ENCODE assay signal across 8 cellular contexts in the genomic region with DNA sequence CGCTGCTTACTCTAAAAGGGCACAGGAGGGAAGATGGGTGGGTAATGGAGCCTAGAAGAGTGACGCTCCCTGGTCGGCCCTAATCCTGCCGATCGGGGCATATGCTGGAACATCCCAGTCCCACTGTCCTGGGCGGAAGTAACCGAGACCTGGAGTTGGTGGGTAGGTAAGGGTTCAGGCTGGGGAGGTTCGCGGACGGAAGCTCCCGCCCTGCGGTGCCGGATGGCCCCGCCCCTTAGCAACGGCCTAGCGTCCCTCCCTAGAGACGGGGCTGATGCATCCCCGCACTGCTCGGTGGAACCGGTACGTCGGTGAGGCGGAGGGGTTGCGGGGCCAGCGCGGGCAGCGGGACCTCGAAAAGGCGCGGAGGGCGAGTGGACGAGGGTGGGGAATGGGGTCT. TPM values are rescaled to one million over a fixed set of nuclear protein-coding genes. Genes with fewer than 3 reads are reported as not detected.
DNase-seq lines count a peak whose midpoint lies in the region; ATAC-seq and TF ChIP-seq lines count a peak whose summit lies in the region.

No MANE protein-coding gene starts in this region.

- BruUV-seq in Calu3 (replicated peaks; lab: Mats Ljungman, UMichigan) = no TSS peak

- no peaks in the 10 kb centered on the region for H3K27me3 Mint-ChIP-seq in Calu3 (ENCODE audit: unreplicated experiment)

- H3K36me3 ChIP-seq in uterus = no peaks in the 10 kb centered on the region

- CTCF ChIA-PET in Calu3 (lab: Charles Lee) = interaction anchor here (1.3 kb wide), 1 partner anchor 22 kb away, joined by 3 read pairs; no protein-coding TSS in a partner anchor

- H3K4me3 Mint-ChIP-seq in Calu3 (ENCODE audit: low read depth, unreplicated experiment) = no peak overlapping the region

- no peaks in the 10 kb centered on the region for H3K27me3 ChIP-seq in uterus

- no peaks in the 10 kb centered on the region for H3K9me3 ChIP-seq in uterus

- H3K27ac ChIP-seq in uterus = peak overlapping the region in 1 of 2 donors; percentile 4

- ATAC-seq in Right ventricle myocardium superior (ENCODE audit: poor library complexity) (peak; percentile 91), GM19324 (IDR thresholded peaks at IDR 0.05; ENCODE audit: low FRiP score, unreplicated experiment) (no peak)

- TF ChIP-seq CTCF in uterus (IDR thresholded peaks at IDR 0.05) (no peak), Calu3 (IDR thresholded peaks at IDR 0.05; ENCODE audit: unreplicated experiment) (no peak)

- no peak overlapping the region for H3K27ac Mint-ChIP-seq in Calu3 (ENCODE audit: unreplicated experiment)

- H3K4me3 ChIP-seq in uterus = peak overlapping the region; percentile 23 to 26

- H3K4me1 Mint-ChIP-seq in Calu3 (ENCODE audit: low read depth, unreplicated experiment) = peaks cover 30% of the 10 kb centered on the region

- TF ChIP-seq POLR2A in uterus (IDR thresholded peaks at IDR 0.05) = no peak

- H3K36me3 Mint-ChIP-seq in Calu3 (ENCODE audit: insufficient read depth, unreplicated experiment) = peaks cover 18% of the 10 kb centered on the region

- intact Hi-C loops in Right ventricle myocardium superior (cut with DNase I) = no loop called here
- intact Hi-C loops in uterus (cut with DNase I; ENCODE audit: low total_unique reads) = no loop called here
- intact Hi-C loops in Calu3 (cut with micrococcal nuclease; ENCODE audit: unreplicated experiment) = no loop called here

- peak; percentile 31 for DNase-seq in DMS153 treated with DMSO at 0.1 percent for 48 hours (lab: John Stamatoyannopoulos, UW; ENCODE audit: unreplicated experiment)
- DNase-seq in NCI-H748 (lab: John Stamatoyannopoulos, UW; ENCODE audit: unreplicated experiment) = peak; percentile 83
- DNase-seq in activated gamma-delta T cell (lab: John Stamatoyannopoulos, UW) = peak; percentile 47
- DNase-seq in Right ventricle myocardium superior = peak; percentile 78
- peak; percentile 85 for DNase-seq in retina
- peak; percentile 57 to 70 for DNase-seq in uterus
- DNase-seq in Calu3 = no peak

- peaks cover 0 to 4% of the 10 kb centered on the region in 2 donors for H3K4me1 ChIP-seq in uterus

- no peaks in the 10 kb centered on the region for H3K9me3 Mint-ChIP-seq in Calu3 (ENCODE audit: low read depth, unreplicated experiment)

RNA-seq across cellular contexts. Expression of gene DNAH1, which starts 1.5 kb away (rescaled TPM):
- total RNA-seq in Right ventricle myocardium superior = 1.9 TPM
- 10 to 100 TPM in 2 of 4 donors, 1 to 10 TPM in 2; 5.1 to 46.2 (median 11.0) TPM for total RNA-seq in uterus
- total RNA-seq in Calu3 (2022) = 10.2 and 13.1 TPM in 2 replicates

RNA-seq across cellular contexts. Expression of gene GLYCTK, which starts 30.0 kb away (rescaled TPM):
- total RNA-seq in Right ventricle myocardium superior = 5.3 TPM
- 10 to 100 TPM in 3 of 4 donors, 1 to 10 TPM in 1; 3.8 to 15.1 (median 10.8) TPM for total RNA-seq in uterus
- total RNA-seq in Calu3 (2022) = 9.4 and 10.7 TPM in 2 replicates

RNA-seq across cellular contexts. Expression of gene WDR82, which starts 39.2 kb away (rescaled TPM):
- total RNA-seq in Right ventricle myocardium superior = 61.0 TPM
- 100 to 1,000 TPM in 1 of 4 donors, 10 to 100 TPM in 3; 24.6 to 128 (median 70.3) TPM for total RNA-seq in uterus
- total RNA-seq in Calu3 (2022) = 55.4 and 59.7 TPM in 2 replicates
